Comparison of ENCODE assay signal across 8 cellular contexts in the genomic region with DNA sequence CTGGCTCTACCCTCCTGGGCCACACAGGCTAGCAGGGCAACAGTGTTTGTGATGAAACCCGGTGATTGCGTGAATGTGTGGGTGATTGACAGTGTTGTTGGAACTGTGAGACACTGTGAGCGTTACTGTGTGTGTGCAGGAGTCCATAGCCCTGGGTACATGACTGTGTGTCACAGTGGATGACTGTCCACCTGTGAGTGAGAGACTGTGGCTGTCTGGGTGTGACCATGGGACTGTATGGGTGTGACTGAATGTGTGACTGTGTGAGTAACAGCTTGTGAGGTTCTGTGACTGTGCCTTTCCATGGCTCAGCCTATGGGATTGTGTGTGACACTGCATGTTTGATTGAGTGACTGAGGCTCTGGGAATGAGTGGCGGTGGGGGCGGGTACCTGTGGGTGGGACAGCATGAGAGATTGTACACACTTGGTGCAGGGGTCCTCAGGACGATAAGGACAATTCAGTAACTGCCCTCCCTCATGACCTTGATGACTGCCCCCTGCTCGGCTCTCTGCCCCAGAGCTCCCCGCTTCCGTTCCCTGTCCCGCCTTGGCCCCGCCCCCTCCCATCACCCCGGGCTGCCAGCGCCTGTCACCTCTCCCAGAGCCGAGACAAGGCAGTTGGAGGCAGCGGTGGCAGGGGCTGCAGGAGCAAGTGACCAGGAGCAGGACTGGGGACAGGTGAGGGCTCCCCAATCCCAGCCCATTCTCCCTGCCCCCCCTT. TPM values are rescaled to one million over a fixed set of nuclear protein-coding genes. Genes with fewer than 3 reads are reported as not detected.
DNase-seq lines count a peak whose midpoint lies in the region; ATAC-seq and TF ChIP-seq lines count a peak whose summit lies in the region.

A gene with protein sequence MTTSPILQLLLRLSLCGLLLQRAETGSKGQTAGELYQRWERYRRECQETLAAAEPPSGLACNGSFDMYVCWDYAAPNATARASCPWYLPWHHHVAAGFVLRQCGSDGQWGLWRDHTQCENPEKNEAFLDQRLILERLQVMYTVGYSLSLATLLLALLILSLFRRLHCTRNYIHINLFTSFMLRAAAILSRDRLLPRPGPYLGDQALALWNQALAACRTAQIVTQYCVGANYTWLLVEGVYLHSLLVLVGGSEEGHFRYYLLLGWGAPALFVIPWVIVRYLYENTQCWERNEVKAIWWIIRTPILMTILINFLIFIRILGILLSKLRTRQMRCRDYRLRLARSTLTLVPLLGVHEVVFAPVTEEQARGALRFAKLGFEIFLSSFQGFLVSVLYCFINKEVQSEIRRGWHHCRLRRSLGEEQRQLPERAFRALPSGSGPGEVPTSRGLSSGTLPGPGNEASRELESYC (plus strand): TSS at position 602 of the 722 bp plus-strand sequence. CDS start 1,300 bp downstream, outside the sequence.

- peak in 6 of 7 experiments; percentile 36 to 75 (median 62) for DNase-seq in CD8-positive, alpha-beta T cell
- DNase-seq in activated naive CD8-positive, alpha-beta T cell treated with anti-CD3 and anti-CD28 coated beads, Interleukin-2, amount 10 ng/mL, durations not matched to agents 7 days and 5 days: peak; percentile 78
- DNase-seq in stimulated activated CD4-positive, alpha-beta T cell treated with anti-CD3 and anti-CD28 coated beads, Interleukin-12 subunit alpha, Interleukin-12 subunit beta, amount 100 ng/mL, for 48 hours (ENCODE audit: low read depth in 2 of 3, low spot score in 1 of 3): peak; percentile 64 to 72 (median 68)
- DNase-seq in NCI-H2081 treated with DMSO at 0.1 percent for 48 hours (lab: John Stamatoyannopoulos, UW) (no peak), posterior vena cava (ENCODE audit: low spot score) (no peak)

- H3K27me3 Mint-ChIP-seq in CD8-positive, alpha-beta T cell (ENCODE audit: low read depth): peaks cover 4% of the 10 kb centered on the region
- peaks cover 17% of the 10 kb centered on the region for H3K27me3 Mint-ChIP-seq in activated naive CD8-positive, alpha-beta T cell treated with anti-CD3 and anti-CD28 coated beads, Interleukin-2, amount 10 ng/mL, durations not matched to agents 7 days and 5 days

- H3K27me3 ChIP-seq in CD8-positive, alpha-beta T cell (ENCODE audit: insufficient read depth, low read length): no peaks in the 10 kb centered on the region

- H3K27ac ChIP-seq in CD8-positive, alpha-beta T cell (ENCODE audit: low read depth, low read length): peak within 1 kb of the TSS; percentile 45

- ATAC-seq in CD8-positive, alpha-beta T cell: peak; percentile 59
- ATAC-seq in HG02798 (IDR thresholded peaks at IDR 0.05; ENCODE audit: poor library complexity, unreplicated experiment) (peak; percentile 30), SK-N-SH treated with all-trans-retinoic acid at 6 μM for 48 hours (peak; percentile 9)
- ATAC-seq in activated naive CD8-positive, alpha-beta T cell treated with anti-CD3 and anti-CD28 coated beads, Interleukin-2, amount 10 ng/mL, durations not matched to agents 7 days and 5 days (ENCODE audit: low read depth): peak; percentile 57

- no peaks in the 10 kb centered on the region for H3K9me3 Mint-ChIP-seq in CD8-positive, alpha-beta T cell
- no peaks in the 10 kb centered on the region for H3K9me3 Mint-ChIP-seq in activated naive CD8-positive, alpha-beta T cell treated with anti-CD3 and anti-CD28 coated beads, Interleukin-2, amount 10 ng/mL, durations not matched to agents 7 days and 5 days

- peak within 1 kb of the TSS; percentile 79 for H3K27ac Mint-ChIP-seq in CD8-positive, alpha-beta T cell
- H3K27ac Mint-ChIP-seq in activated naive CD8-positive, alpha-beta T cell treated with anti-CD3 and anti-CD28 coated beads, Interleukin-2, amount 10 ng/mL, durations not matched to agents 7 days and 5 days: peak within 1 kb of the TSS; percentile 89

- H3K4me1 Mint-ChIP-seq in CD8-positive, alpha-beta T cell (ENCODE audit: low read depth): peaks cover 30% of the 10 kb centered on the region
- peaks cover 29% of the 10 kb centered on the region for H3K4me1 Mint-ChIP-seq in activated naive CD8-positive, alpha-beta T cell treated with anti-CD3 and anti-CD28 coated beads, Interleukin-2, amount 10 ng/mL, durations not matched to agents 7 days and 5 days

- H3K36me3 ChIP-seq in CD8-positive, alpha-beta T cell (ENCODE audit: insufficient read depth, low read length): no peaks in the 10 kb centered on the region

- H3K4me3 ChIP-seq in CD8-positive, alpha-beta T cell (ENCODE audit: low read depth, low read length): peak within 1 kb of the TSS; percentile 90
- H3K4me3 ChIP-seq in iPS-11a (ENCODE audit: low read depth, low read length): peak within 1 kb of the TSS; percentile 47

- TF ChIP-seq CTCF in CD8-positive, alpha-beta T cell (IDR thresholded peaks at IDR 0.05): no peak

- peaks cover 32% of the 10 kb centered on the region for H3K4me1 ChIP-seq in CD8-positive, alpha-beta T cell (ENCODE audit: insufficient read depth, low read length)

- peak within 1 kb of the TSS; percentile 87 for H3K4me3 Mint-ChIP-seq in CD8-positive, alpha-beta T cell
- H3K4me3 Mint-ChIP-seq in activated naive CD8-positive, alpha-beta T cell treated with anti-CD3 and anti-CD28 coated beads, Interleukin-2, amount 10 ng/mL, durations not matched to agents 7 days and 5 days: peak within 1 kb of the TSS; percentile 92

- no peaks in the 10 kb centered on the region for H3K36me3 Mint-ChIP-seq in CD8-positive, alpha-beta T cell
- H3K36me3 Mint-ChIP-seq in activated naive CD8-positive, alpha-beta T cell treated with anti-CD3 and anti-CD28 coated beads, Interleukin-2, amount 10 ng/mL, durations not matched to agents 7 days and 5 days: no peaks in the 10 kb centered on the region

- POLR2A ChIA-PET in CD8-positive, alpha-beta T cell (lab: Charles Lee): interaction anchor here (0.9 to 2.9 kb wide), 3 partner anchors 10 to 25 kb away, joined by 3 to 15 read pairs (median 7); a partner anchor contains a TSS
- POLR2A ChIA-PET in activated naive CD8-positive, alpha-beta T cell treated with anti-CD3 and anti-CD28 coated beads, Interleukin-2, amount 10 ng/mL, durations not matched to agents 7 days and 5 days (lab: Charles Lee): interaction anchor here (0.8 to 1.4 kb wide), 4 partner anchors 8 to 27 kb away, joined by 3 to 6 read pairs (median 4); a partner anchor contains a TSS

- CTCF ChIA-PET in CD8-positive, alpha-beta T cell (lab: Charles Lee): interaction anchor here (0.6 to 3.0 kb wide), 5 partner anchors 11 to 189 kb away, joined by 3 to 20 read pairs (median 4); a partner anchor contains a TSS

- H3K9me3 ChIP-seq in CD8-positive, alpha-beta T cell (ENCODE audit: low read length): no peaks in the 10 kb centered on the region

- intact Hi-C loops in CD8-positive, alpha-beta T cell (cut with DNase I, micrococcal nuclease): loop anchor here in 1 of 2 experiments (1.0 kb wide), 1 partner anchor 14 kb away; no protein-coding TSS in a partner anchor
- intact Hi-C loops in posterior vena cava (cut with DNase I): no loop called here

TF ChIP-seq in SK-N-SH treated with all-trans-retinoic acid at 6 μM for 48 hours, 23 proteins besides CTCF, POLR2A, EP300 and RAD21 (continues in another document):
- TF ChIP-seq ESRRG (CRISPR knock-in tag; IDR thresholded peaks at IDR 0.05) (no peak), BACH2 (CRISPR knock-in tag; IDR thresholded peaks at IDR 0.05; ENCODE audit: borderline replicate concordance) (no peak), ISL1 (CRISPR knock-in tag; IDR thresholded peaks at IDR 0.05) (no peak), ZC3H10 (CRISPR knock-in tag; IDR thresholded peaks at IDR 0.05) (no peak), GLIS3 (CRISPR knock-in tag; IDR thresholded peaks at IDR 0.05) (no peak), ARNTL (CRISPR knock-in tag; IDR thresholded peaks at IDR 0.05; ENCODE audit: borderline replicate concordance, low read depth) (no peak), ZNF565 (CRISPR knock-in tag; conservative IDR thresholded peaks at IDR 0.05; ENCODE audit: low read depth) (no peak)
- TF ChIP-seq, protein P1, sequence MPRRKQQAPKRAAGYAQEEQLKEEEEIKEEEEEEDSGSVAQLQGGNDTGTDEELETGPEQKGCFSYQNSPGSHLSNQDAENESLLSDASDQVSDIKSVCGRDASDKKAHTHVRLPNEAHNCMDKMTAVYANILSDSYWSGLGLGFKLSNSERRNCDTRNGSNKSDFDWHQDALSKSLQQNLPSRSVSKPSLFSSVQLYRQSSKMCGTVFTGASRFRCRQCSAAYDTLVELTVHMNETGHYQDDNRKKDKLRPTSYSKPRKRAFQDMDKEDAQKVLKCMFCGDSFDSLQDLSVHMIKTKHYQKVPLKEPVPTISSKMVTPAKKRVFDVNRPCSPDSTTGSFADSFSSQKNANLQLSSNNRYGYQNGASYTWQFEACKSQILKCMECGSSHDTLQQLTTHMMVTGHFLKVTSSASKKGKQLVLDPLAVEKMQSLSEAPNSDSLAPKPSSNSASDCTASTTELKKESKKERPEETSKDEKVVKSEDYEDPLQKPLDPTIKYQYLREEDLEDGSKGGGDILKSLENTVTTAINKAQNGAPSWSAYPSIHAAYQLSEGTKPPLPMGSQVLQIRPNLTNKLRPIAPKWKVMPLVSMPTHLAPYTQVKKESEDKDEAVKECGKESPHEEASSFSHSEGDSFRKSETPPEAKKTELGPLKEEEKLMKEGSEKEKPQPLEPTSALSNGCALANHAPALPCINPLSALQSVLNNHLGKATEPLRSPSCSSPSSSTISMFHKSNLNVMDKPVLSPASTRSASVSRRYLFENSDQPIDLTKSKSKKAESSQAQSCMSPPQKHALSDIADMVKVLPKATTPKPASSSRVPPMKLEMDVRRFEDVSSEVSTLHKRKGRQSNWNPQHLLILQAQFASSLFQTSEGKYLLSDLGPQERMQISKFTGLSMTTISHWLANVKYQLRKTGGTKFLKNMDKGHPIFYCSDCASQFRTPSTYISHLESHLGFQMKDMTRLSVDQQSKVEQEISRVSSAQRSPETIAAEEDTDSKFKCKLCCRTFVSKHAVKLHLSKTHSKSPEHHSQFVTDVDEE (CRISPR knock-in tag; IDR thresholded peaks at IDR 0.05): no peak
- TF ChIP-seq, protein P2, sequence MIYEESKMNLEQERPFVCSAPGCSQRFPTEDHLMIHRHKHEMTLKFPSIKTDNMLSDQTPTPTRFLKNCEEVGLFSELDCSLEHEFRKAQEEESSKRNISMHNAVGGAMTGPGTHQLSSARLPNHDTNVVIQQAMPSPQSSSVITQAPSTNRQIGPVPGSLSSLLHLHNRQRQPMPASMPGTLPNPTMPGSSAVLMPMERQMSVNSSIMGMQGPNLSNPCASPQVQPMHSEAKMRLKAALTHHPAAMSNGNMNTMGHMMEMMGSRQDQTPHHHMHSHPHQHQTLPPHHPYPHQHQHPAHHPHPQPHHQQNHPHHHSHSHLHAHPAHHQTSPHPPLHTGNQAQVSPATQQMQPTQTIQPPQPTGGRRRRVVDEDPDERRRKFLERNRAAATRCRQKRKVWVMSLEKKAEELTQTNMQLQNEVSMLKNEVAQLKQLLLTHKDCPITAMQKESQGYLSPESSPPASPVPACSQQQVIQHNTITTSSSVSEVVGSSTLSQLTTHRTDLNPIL (CRISPR knock-in tag; IDR thresholded peaks at IDR 0.05; ENCODE audit: low read depth): no peak

RNA-seq across cellular contexts. Expression of the gene that starts here (rescaled TPM):
- total RNA-seq in CD8-positive, alpha-beta T cell: 10 to 100 TPM in 1 of 2 experiments, 1 to 10 TPM in 1; 9.4 to 10.7 TPM
- total RNA-seq in activated naive CD8-positive, alpha-beta T cell treated with anti-CD3 and anti-CD28 coated beads, Interleukin-2, amount 10 ng/mL, durations not matched to agents 7 days and 5 days: 10 to 100 TPM; 18.4 to 19.3 TPM
- total RNA-seq in posterior vena cava: under 1 TPM in 1 of 2 donors, not detected in 1; 0.38 TPM

Comparison
In these comparisons a context has a peak if more than half of its experiments do, and no peak if none do; other contexts are left out.
1. RNA of the gene that starts here (total RNA-seq): 18.4 to 19.3 TPM in activated naive CD8-positive, alpha-beta T cell treated with anti-CD3 and anti-CD28 coated beads, Interleukin-2, amount 10 ng/mL, durations not matched to agents 7 days and 5 days and 9.4 to 10.7 TPM in CD8-positive, alpha-beta T cell; 0.38 TPM in posterior vena cava; every median in the first group is over 4 times any median in the second.
2. ATAC-seq: peak in every context shown above with its lines; median percentile 59 in CD8-positive, alpha-beta T cell; 57 in activated naive CD8-positive, alpha-beta T cell treated with anti-CD3 and anti-CD28 coated beads, Interleukin-2, amount 10 ng/mL, durations not matched to agents 7 days and 5 days; 30 in HG02798; 9 in SK-N-SH treated with all-trans-retinoic acid at 6 μM for 48 hours.
3. DNase-seq: peak in CD8-positive, alpha-beta T cell (6 of 7), activated naive CD8-positive, alpha-beta T cell treated with anti-CD3 and anti-CD28 coated beads, Interleukin-2, amount 10 ng/mL, durations not matched to agents 7 days and 5 days (single experiment) and stimulated activated CD4-positive, alpha-beta T cell treated with anti-CD3 and anti-CD28 coated beads, Interleukin-12 subunit alpha, Interleukin-12 subunit beta, amount 100 ng/mL, for 48 hours (3 of 3); none in NCI-H2081 treated with DMSO at 0.1 percent for 48 hours (single experiment) and posterior vena cava (single experiment).